Comparison of ENCODE assay signal across 13 cellular contexts in genomic region chr1:232473319-232473718, GRCh38.
DNase-seq lines count a peak whose midpoint lies in the region; ATAC-seq and TF ChIP-seq lines count a peak whose summit lies in the region.
"Had no signal": no experiment of that assay in that cellular context is flagged by ENCODE, and none has a peak within 500 bp of the region (broad histone marks: within the 10 kb centered on the region; RNA-seq: fewer than 3 reads in every experiment).

No MANE protein-coding gene starts in this region.

- TF ChIP-seq CTCF in astrocyte of the spinal cord (IDR thresholded peaks at IDR 0.05; ENCODE audit: low read depth, low read length) = no peak
- TF ChIP-seq CTCF in CD14-positive monocyte (IDR thresholded peaks at IDR 0.05) = no peak

- in situ Hi-C loops in astrocyte of the spinal cord (cut with HindIII; ENCODE audit: low sequenced_read_pairs) = no loop called here
- in situ Hi-C loops in ACHN (cut with HindIII; ENCODE audit: low pct_ligation_motif_present, low pct_unique_long_range_greater_than_20kb, low sequenced_read_pairs) = no loop called here

- peaks cover 7 to 17% of the 10 kb centered on the region in 2 donors for H3K36me3 Mint-ChIP-seq in CD14-positive monocyte
- H3K36me3 Mint-ChIP-seq: stimulated activated memory B cell treated with anti-CD40 and anti-IgM and Interleukin-4, amounts not matched to agents 10 μg/mL and 1 μg/mL and 100 μg/mL, for 72 hours had no signal

- H3K4me3 Mint-ChIP-seq in CD14-positive monocyte = no peak overlapping the region
- H3K4me3 Mint-ChIP-seq: stimulated activated memory B cell treated with anti-CD40 and anti-IgM and Interleukin-4, amounts not matched to agents 10 μg/mL and 1 μg/mL and 100 μg/mL, for 72 hours had no signal

- H3K4me1 Mint-ChIP-seq in CD14-positive monocyte = peaks cover 11% of the 10 kb centered on the region
- H3K4me1 Mint-ChIP-seq: stimulated activated memory B cell treated with anti-CD40 and anti-IgM and Interleukin-4, amounts not matched to agents 10 μg/mL and 1 μg/mL and 100 μg/mL, for 72 hours had no signal

- H3K9me3 Mint-ChIP-seq in CD14-positive monocyte = no peaks in the 10 kb centered on the region
- H3K9me3 Mint-ChIP-seq: stimulated activated memory B cell treated with anti-CD40 and anti-IgM and Interleukin-4, amounts not matched to agents 10 μg/mL and 1 μg/mL and 100 μg/mL, for 72 hours had no signal

- no peaks in the 10 kb centered on the region for H3K27me3 Mint-ChIP-seq in CD14-positive monocyte (ENCODE audit: low read depth in 3 of 3)

- no peak overlapping the region for H3K27ac Mint-ChIP-seq in CD14-positive monocyte
- H3K27ac Mint-ChIP-seq: stimulated activated memory B cell treated with anti-CD40 and anti-IgM and Interleukin-4, amounts not matched to agents 10 μg/mL and 1 μg/mL and 100 μg/mL, for 72 hours had no signal

- DNase-seq in A172 (ENCODE audit: low spot score) = peak; percentile 71
- peak; percentile 30 for DNase-seq in HK-2 (ENCODE audit: unreplicated experiment)
- DNase-seq in astrocyte of the spinal cord (ENCODE audit: low read depth, low spot score) = peak; percentile 86
- peak; percentile 41 for DNase-seq in iPS-NIHi7 (ENCODE audit: extremely low spot score)
- DNase-seq in CD14-positive monocyte (ENCODE audit: low spot score) = no peak
- no peak for DNase-seq in ACHN
- DNase-seq: activated CD4-positive, alpha-beta T cell treated with anti-CD3 and anti-CD28 coated beads, Interleukin-2, amount 50 U/mL, for 4 hours; NCI-H446 treated with DMSO at 0.1 percent for 48 hours; stimulated activated CD4-positive, alpha-beta T cell treated with anti-CD3 and anti-CD28 coated beads, Interleukin-12 subunit alpha, Interleukin-12 subunit beta, amount 100 ng/mL, for 4 hours had no signal

- no peak overlapping the region for H3K4me3 ChIP-seq in astrocyte of the spinal cord (ENCODE audit: low read depth, low read length)
- H3K4me3 ChIP-seq: esophagus muscularis mucosa had no signal

- ATAC-seq in HG03432 (IDR thresholded peaks at IDR 0.05; ENCODE audit: unreplicated experiment) (no peak), GM18909 (IDR thresholded peaks at IDR 0.05; ENCODE audit: poor library complexity, unreplicated experiment) (no peak)
- ATAC-seq: stimulated activated memory B cell treated with anti-CD40 and anti-IgM and Interleukin-4, amounts not matched to agents 10 μg/mL and 1 μg/mL and 100 μg/mL, for 72 hours had no signal

- intact Hi-C loops in CD14-positive monocyte (cut with micrococcal nuclease) = no loop called here

Comparison
In these comparisons a context has a peak if more than half of its experiments do, and no peak if none do; other contexts are left out.
1. DNase-seq: peak in A172 (single experiment), HK-2 (single experiment), astrocyte of the spinal cord (single experiment) and iPS-NIHi7 (single experiment); none in CD14-positive monocyte (single experiment) and ACHN (single experiment).